In genomic region chr21:42988234-42988965, GRCh38 we compare ENCODE assay signal across 2 cellular contexts.
A peak's percentile ranks its signal among the peaks of the same experiment; 100 is the strongest.
TF ChIP-seq lines count a peak whose summit lies in the region.

No MANE protein-coding gene starts in this region.

TF ChIP-seq in IMR-90, 13 proteins besides CTCF, POLR2A, EP300 and RAD21:
- peak; percentile 21; the same call in 1 of the 2 replicates for TF ChIP-seq FOS (IDR thresholded peaks at IDR 0.05; ENCODE audit: low read depth, low read length)
- TF ChIP-seq NFE2L2 (IDR thresholded peaks at IDR 0.05; ENCODE audit: low read depth, low read length) = peak; percentile 33; the same call in 1 of the 2 replicates
- no peak for TF ChIP-seq MAFK (IDR thresholded peaks at IDR 0.05; ENCODE audit: low read depth, low read length)

TF ChIP-seq in H1, 55 proteins besides CTCF, POLR2A, EP300 and RAD21:
- no peak for TF ChIP-seq TAF1 (IDR thresholded peaks at IDR 0.05; ENCODE audit: low read depth, low read length)
- TF ChIP-seq PHF8 (conservative IDR thresholded peaks at IDR 0.05; ENCODE audit: low read depth, low read length) = no peak
- no peak for TF ChIP-seq SP2 (IDR thresholded peaks at IDR 0.05; ENCODE audit: low read length)
- no peak for TF ChIP-seq POLR2AphosphoS5 (IDR thresholded peaks at IDR 0.05; ENCODE audit: low read depth, low read length)
- no peak for TF ChIP-seq ATF3 (IDR thresholded peaks at IDR 0.05; ENCODE audit: insufficient read depth, low read depth, low read length)
- no peak for TF ChIP-seq HDAC2 (IDR thresholded peaks at IDR 0.05; ENCODE audit: borderline replicate concordance in 1 of 2, low read depth in 2 of 2, low read length in 2 of 2)
- no peak for TF ChIP-seq TBP (IDR thresholded peaks at IDR 0.05; ENCODE audit: low read depth, low read length)
- no peak for TF ChIP-seq NRF1 (IDR thresholded peaks at IDR 0.05; ENCODE audit: low read depth, low read length)
- no peak for TF ChIP-seq HDAC6 (IDR thresholded peaks at IDR 0.05; ENCODE audit: low read depth, low read length)
- no peak for TF ChIP-seq ASH2L (IDR thresholded peaks at IDR 0.05; ENCODE audit: low read length)
- TF ChIP-seq SAP30 (IDR thresholded peaks at IDR 0.05; ENCODE audit: insufficient read depth, insufficient replicate concordance, low read length) = no peak
- no peak for TF ChIP-seq BACH1 (IDR thresholded peaks at IDR 0.05; ENCODE audit: low read length)
- TF ChIP-seq YY1 (IDR thresholded peaks at IDR 0.05; ENCODE audit: low read depth, low read length) = no peak
- TF ChIP-seq SUZ12 (IDR thresholded peaks at IDR 0.05; ENCODE audit: low read length) = no peak
- TF ChIP-seq SRF (IDR thresholded peaks at IDR 0.05; ENCODE audit: low read depth, low read length) = no peak
- TF ChIP-seq SIN3A (conservative IDR thresholded peaks at IDR 0.05 in 1 of 2, IDR thresholded peaks at IDR 0.05 in 1 of 2; ENCODE audit: low read depth in 1 of 2, low read length in 2 of 2) = no peak
- TF ChIP-seq CHD7 (IDR thresholded peaks at IDR 0.05; ENCODE audit: insufficient replicate concordance, low read length) = no peak
- no peak for TF ChIP-seq JUND (IDR thresholded peaks at IDR 0.05; ENCODE audit: low read length)
- TF ChIP-seq POU5F1 (IDR thresholded peaks at IDR 0.05; ENCODE audit: low read depth, low read length) = no peak
TF ChIP-seq in H1: peak in this region for 0.
